ENCODE assay signal across 1 cellular context in the genomic region with DNA sequence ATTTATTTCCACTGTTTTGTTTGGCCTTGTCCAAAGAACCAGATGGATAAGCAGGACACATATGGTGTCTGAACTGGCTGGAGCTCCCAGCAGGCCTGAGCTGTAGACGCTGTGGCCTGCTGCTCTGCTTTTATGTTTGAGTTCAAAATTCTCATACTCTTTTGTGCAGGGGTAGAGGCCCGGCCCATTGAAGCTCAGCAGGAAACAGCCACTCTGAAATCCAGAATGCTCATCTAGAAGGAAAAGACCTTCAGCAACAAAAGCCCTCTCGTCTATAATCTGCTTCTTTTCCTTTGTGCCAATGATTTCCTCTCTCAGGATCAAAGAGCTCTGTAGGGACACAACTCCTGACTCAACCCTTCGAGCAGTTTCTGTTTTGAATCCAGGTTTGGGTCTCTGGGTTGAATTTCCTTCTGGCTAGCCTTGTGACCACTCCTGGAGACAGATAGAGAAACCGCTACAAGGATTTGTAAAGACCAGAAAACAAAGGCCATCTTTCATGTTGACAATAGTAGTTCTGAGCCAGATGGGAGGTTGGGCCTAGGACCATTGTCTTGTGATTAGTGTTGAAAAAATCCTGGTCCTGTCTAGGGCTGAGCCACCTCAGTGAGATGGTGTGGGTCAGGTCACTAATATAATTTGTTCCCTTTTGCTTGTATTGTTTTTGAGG.
TF ChIP-seq lines count a peak whose summit lies in the region.

No MANE protein-coding gene starts in this region.

TF ChIP-seq in H1, 55 proteins besides CTCF, POLR2A, EP300 and RAD21 (continued from another document):
- TF ChIP-seq CEBPB (IDR thresholded peaks at IDR 0.05; ENCODE audit: low read depth, low read length) (no peak), EZH2 (IDR thresholded peaks at IDR 0.05; ENCODE audit: low read depth, low read length, severe bottlenecking) (no peak), SUZ12 (IDR thresholded peaks at IDR 0.05; ENCODE audit: low read length) (no peak), PHF8 (conservative IDR thresholded peaks at IDR 0.05; ENCODE audit: low read depth, low read length) (no peak), SIN3A (conservative IDR thresholded peaks at IDR 0.05 in 1 of 2, IDR thresholded peaks at IDR 0.05 in 1 of 2; ENCODE audit: low read depth in 1 of 2, low read length in 2 of 2) (no peak), GABPA (IDR thresholded peaks at IDR 0.05; ENCODE audit: borderline replicate concordance, insufficient read depth, low read length) (no peak), CTBP2 (IDR thresholded peaks at IDR 0.05; ENCODE audit: borderline replicate concordance, insufficient read depth, insufficient read length, low read length) (no peak), SRF (IDR thresholded peaks at IDR 0.05; ENCODE audit: low read depth, low read length) (no peak), ZNF274 (IDR thresholded peaks at IDR 0.05; ENCODE audit: borderline replicate concordance, extremely low read depth, low read length) (no peak), TAF7 (optimal IDR thresholded peaks at IDR 0.05; ENCODE audit: borderline replicate concordance, low read depth, low read length) (no peak), JUN (IDR thresholded peaks at IDR 0.05; ENCODE audit: low read depth, low read length) (no peak), CHD2 (IDR thresholded peaks at IDR 0.05; ENCODE audit: low read length) (no peak), CBX8 (IDR thresholded peaks at IDR 0.05; ENCODE audit: borderline replicate concordance, low read depth, low read length) (no peak), SIX5 (IDR thresholded peaks at IDR 0.05; ENCODE audit: low read depth, low read length) (no peak)
- TF ChIP-seq, protein P1, sequence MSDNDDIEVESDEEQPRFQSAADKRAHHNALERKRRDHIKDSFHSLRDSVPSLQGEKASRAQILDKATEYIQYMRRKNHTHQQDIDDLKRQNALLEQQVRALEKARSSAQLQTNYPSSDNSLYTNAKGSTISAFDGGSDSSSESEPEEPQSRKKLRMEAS (IDR thresholded peaks at IDR 0.05) = no peak
- TF ChIP-seq, protein P2, sequence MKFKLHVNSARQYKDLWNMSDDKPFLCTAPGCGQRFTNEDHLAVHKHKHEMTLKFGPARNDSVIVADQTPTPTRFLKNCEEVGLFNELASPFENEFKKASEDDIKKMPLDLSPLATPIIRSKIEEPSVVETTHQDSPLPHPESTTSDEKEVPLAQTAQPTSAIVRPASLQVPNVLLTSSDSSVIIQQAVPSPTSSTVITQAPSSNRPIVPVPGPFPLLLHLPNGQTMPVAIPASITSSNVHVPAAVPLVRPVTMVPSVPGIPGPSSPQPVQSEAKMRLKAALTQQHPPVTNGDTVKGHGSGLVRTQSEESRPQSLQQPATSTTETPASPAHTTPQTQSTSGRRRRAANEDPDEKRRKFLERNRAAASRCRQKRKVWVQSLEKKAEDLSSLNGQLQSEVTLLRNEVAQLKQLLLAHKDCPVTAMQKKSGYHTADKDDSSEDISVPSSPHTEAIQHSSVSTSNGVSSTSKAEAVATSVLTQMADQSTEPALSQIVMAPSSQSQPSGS (IDR thresholded peaks at IDR 0.05; ENCODE audit: low read length) = no peak
